In genomic region chr12:14769837-14770494, GRCh38 we compare ENCODE assay signal across 1 cellular context.
TF ChIP-seq lines count a peak whose summit lies in the region.

No MANE protein-coding gene starts in this region.

TF ChIP-seq in HepG2, 621 proteins besides CTCF, POLR2A, EP300 and RAD21 (continued from another document and continues in another):
- TF ChIP-seq, protein P1, sequence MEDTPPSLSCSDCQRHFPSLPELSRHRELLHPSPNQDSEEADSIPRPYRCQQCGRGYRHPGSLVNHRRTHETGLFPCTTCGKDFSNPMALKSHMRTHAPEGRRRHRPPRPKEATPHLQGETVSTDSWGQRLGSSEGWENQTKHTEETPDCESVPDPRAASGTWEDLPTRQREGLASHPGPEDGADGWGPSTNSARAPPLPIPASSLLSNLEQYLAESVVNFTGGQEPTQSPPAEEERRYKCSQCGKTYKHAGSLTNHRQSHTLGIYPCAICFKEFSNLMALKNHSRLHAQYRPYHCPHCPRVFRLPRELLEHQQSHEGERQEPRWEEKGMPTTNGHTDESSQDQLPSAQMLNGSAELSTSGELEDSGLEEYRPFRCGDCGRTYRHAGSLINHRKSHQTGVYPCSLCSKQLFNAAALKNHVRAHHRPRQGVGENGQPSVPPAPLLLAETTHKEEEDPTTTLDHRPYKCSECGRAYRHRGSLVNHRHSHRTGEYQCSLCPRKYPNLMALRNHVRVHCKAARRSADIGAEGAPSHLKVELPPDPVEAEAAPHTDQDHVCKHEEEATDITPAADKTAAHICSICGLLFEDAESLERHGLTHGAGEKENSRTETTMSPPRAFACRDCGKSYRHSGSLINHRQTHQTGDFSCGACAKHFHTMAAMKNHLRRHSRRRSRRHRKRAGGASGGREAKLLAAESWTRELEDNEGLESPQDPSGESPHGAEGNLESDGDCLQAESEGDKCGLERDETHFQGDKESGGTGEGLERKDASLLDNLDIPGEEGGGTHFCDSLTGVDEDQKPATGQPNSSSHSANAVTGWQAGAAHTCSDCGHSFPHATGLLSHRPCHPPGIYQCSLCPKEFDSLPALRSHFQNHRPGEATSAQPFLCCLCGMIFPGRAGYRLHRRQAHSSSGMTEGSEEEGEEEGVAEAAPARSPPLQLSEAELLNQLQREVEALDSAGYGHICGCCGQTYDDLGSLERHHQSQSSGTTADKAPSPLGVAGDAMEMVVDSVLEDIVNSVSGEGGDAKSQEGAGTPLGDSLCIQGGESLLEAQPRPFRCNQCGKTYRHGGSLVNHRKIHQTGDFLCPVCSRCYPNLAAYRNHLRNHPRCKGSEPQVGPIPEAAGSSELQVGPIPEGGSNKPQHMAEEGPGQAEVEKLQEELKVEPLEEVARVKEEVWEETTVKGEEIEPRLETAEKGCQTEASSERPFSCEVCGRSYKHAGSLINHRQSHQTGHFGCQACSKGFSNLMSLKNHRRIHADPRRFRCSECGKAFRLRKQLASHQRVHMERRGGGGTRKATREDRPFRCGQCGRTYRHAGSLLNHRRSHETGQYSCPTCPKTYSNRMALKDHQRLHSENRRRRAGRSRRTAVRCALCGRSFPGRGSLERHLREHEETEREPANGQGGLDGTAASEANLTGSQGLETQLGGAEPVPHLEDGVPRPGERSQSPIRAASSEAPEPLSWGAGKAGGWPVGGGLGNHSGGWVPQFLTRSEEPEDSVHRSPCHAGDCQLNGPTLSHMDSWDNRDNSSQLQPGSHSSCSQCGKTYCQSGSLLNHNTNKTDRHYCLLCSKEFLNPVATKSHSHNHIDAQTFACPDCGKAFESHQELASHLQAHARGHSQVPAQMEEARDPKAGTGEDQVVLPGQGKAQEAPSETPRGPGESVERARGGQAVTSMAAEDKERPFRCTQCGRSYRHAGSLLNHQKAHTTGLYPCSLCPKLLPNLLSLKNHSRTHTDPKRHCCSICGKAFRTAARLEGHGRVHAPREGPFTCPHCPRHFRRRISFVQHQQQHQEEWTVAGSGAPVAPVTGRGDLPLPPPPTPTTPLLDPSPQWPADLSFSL (CRISPR knock-in tag; IDR thresholded peaks at IDR 0.05): no peak
- TF ChIP-seq ETV5 (CRISPR knock-in tag; IDR thresholded peaks at IDR 0.05; ENCODE audit: borderline replicate concordance) (no peak; the same call in 1 of the 2 replicates), ZSCAN31 (CRISPR knock-in tag; IDR thresholded peaks at IDR 0.05; ENCODE audit: low read depth) (no peak; the same call in 1 of the 2 replicates), ZNF790 (CRISPR knock-in tag; IDR thresholded peaks at IDR 0.05; ENCODE audit: borderline replicate concordance) (no peak), STAG1 (CRISPR knock-in tag; IDR thresholded peaks at IDR 0.05) (peak; percentile 50; the same call in 1 of the 2 replicates), TBX2 (CRISPR knock-in tag; IDR thresholded peaks at IDR 0.05; ENCODE audit: borderline replicate concordance) (no peak; the same call in none of the 2 replicates), NFE2 (CRISPR knock-in tag; IDR thresholded peaks at IDR 0.05) (no peak), POGK (CRISPR knock-in tag; conservative IDR thresholded peaks at IDR 0.05) (no peak; the same call in 1 of the 2 replicates), ISL2 (CRISPR knock-in tag; IDR thresholded peaks at IDR 0.05) (peak; percentile 30; the same call in 1 of the 2 replicates), DNMT3B (CRISPR knock-in tag; conservative IDR thresholded peaks at IDR 0.05) (no peak), IKZF1 (IDR thresholded peaks at IDR 0.05) (no peak), ZFP37 (CRISPR knock-in tag; IDR thresholded peaks at IDR 0.05; ENCODE audit: borderline replicate concordance) (no peak), ZNF766 (CRISPR knock-in tag; IDR thresholded peaks at IDR 0.05; ENCODE audit: borderline replicate concordance) (no peak), MED8 (CRISPR knock-in tag; IDR thresholded peaks at IDR 0.05; ENCODE audit: insufficient replicate concordance) (peak; percentile 21), HNRNPLL (IDR thresholded peaks at IDR 0.05; ENCODE audit: low read depth, low read length, poor library complexity, severe bottlenecking) (peak; percentile 99), AKNA (CRISPR knock-in tag; IDR thresholded peaks at IDR 0.05; ENCODE audit: borderline replicate concordance) (no peak), ZBTB49 (CRISPR knock-in tag; IDR thresholded peaks at IDR 0.05; ENCODE audit: borderline replicate concordance) (no peak), GABPB1 (CRISPR knock-in tag; IDR thresholded peaks at IDR 0.05) (peak; percentile 51), KLF12 (CRISPR knock-in tag; IDR thresholded peaks at IDR 0.05; ENCODE audit: borderline replicate concordance) (no peak), SKI (IDR thresholded peaks at IDR 0.05; ENCODE audit: partially characterized antibody) (no peak), NFATC3 (CRISPR knock-in tag; IDR thresholded peaks at IDR 0.05) (no peak), TAF15 (IDR thresholded peaks at IDR 0.05; ENCODE audit: low read depth, low read length, poor library complexity, severe bottlenecking) (no peak), NFRKB (IDR thresholded peaks at IDR 0.05) (no peak), PAX8 (CRISPR knock-in tag; IDR thresholded peaks at IDR 0.05; ENCODE audit: borderline replicate concordance) (no peak), EED (CRISPR knock-in tag; IDR thresholded peaks at IDR 0.05) (no peak), ATF7 (IDR thresholded peaks at IDR 0.05) (no peak), ATF7 (CRISPR knock-in tag; IDR thresholded peaks at IDR 0.05) (no peak), ZNF75D (CRISPR knock-in tag; IDR thresholded peaks at IDR 0.05; ENCODE audit: borderline replicate concordance) (no peak), TP53 (CRISPR knock-in tag; conservative IDR thresholded peaks at IDR 0.05) (no peak; the same call in 1 of the 2 replicates), GATA4 (IDR thresholded peaks at IDR 0.05; ENCODE audit: borderline replicate concordance, low read depth) (no peak), ZNF670 (CRISPR knock-in tag; IDR thresholded peaks at IDR 0.05; ENCODE audit: borderline replicate concordance) (no peak), ZNF296 (CRISPR knock-in tag; conservative IDR thresholded peaks at IDR 0.05) (no peak), SMARCC2 (IDR thresholded peaks at IDR 0.05) (no peak), RFXAP (CRISPR knock-in tag; IDR thresholded peaks at IDR 0.05; ENCODE audit: borderline replicate concordance) (no peak), NR2F6 (IDR thresholded peaks at IDR 0.05) (no peak; the same call in 1 of the 2 replicates), NR2F6 (CRISPR knock-in tag; IDR thresholded peaks at IDR 0.05) (peak; percentile 54), CENPBD1 (CRISPR knock-in tag; IDR thresholded peaks at IDR 0.05; ENCODE audit: borderline replicate concordance, low read depth) (no peak)
- TF ChIP-seq, protein P2, sequence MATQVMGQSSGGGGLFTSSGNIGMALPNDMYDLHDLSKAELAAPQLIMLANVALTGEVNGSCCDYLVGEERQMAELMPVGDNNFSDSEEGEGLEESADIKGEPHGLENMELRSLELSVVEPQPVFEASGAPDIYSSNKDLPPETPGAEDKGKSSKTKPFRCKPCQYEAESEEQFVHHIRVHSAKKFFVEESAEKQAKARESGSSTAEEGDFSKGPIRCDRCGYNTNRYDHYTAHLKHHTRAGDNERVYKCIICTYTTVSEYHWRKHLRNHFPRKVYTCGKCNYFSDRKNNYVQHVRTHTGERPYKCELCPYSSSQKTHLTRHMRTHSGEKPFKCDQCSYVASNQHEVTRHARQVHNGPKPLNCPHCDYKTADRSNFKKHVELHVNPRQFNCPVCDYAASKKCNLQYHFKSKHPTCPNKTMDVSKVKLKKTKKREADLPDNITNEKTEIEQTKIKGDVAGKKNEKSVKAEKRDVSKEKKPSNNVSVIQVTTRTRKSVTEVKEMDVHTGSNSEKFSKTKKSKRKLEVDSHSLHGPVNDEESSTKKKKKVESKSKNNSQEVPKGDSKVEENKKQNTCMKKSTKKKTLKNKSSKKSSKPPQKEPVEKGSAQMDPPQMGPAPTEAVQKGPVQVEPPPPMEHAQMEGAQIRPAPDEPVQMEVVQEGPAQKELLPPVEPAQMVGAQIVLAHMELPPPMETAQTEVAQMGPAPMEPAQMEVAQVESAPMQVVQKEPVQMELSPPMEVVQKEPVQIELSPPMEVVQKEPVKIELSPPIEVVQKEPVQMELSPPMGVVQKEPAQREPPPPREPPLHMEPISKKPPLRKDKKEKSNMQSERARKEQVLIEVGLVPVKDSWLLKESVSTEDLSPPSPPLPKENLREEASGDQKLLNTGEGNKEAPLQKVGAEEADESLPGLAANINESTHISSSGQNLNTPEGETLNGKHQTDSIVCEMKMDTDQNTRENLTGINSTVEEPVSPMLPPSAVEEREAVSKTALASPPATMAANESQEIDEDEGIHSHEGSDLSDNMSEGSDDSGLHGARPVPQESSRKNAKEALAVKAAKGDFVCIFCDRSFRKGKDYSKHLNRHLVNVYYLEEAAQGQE (IDR thresholded peaks at IDR 0.05; ENCODE audit: borderline replicate concordance in 1 of 2, low read depth in 1 of 2, low read length in 2 of 2): 0 out of 4 replicates have a peak, but pooled peaks of 1 of the 2 experiments have one; percentile 4
- TF ChIP-seq, protein P3, sequence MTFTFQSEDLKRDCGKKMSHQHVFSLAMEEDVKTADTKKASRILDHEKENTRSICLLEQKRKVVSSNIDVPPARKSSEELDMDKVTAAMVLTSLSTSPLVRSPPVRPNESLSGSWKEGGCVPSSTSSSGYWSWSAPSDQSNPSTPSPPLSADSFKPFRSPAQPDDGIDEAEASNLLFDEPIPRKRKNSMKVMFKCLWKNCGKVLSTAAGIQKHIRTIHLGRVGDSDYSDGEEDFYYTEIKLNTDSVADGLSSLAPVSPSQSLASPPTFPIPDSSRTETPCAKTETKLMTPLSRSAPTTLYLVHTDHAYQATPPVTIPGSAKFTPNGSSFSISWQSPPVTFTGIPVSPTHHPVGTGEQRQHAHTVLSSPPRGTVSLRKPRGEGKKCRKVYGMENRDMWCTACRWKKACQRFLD (CRISPR knock-in tag; IDR thresholded peaks at IDR 0.05; ENCODE audit: borderline replicate concordance): no peak; the same call in 1 of the 2 replicates
- TF ChIP-seq, protein P4, sequence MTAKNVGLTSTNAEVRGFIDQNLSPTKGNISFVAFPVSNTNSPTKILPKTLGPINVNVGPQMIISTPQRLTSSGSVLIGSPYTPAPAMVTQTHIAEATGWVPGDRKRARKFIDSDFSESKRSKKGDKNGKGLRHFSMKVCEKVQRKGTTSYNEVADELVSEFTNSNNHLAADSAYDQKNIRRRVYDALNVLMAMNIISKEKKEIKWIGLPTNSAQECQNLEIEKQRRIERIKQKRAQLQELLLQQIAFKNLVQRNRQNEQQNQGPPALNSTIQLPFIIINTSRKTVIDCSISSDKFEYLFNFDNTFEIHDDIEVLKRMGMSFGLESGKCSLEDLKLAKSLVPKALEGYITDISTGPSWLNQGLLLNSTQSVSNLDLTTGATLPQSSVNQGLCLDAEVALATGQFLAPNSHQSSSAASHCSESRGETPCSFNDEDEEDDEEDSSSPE (CRISPR knock-in tag; IDR thresholded peaks at IDR 0.05): no peak
